ENCODE assay signal across 18 cellular contexts in genomic region chr6:169098136-169098535, GRCh38.
DNase-seq lines count a peak whose midpoint lies in the region; ATAC-seq, FAIRE-seq and TF ChIP-seq lines count a peak whose summit lies in the region.
"Had no signal": no experiment of that assay in that cellular context is flagged by ENCODE, and none has a peak within 500 bp of the region (broad histone marks: within the 10 kb centered on the region; RNA-seq: fewer than 3 reads in every experiment).

No MANE protein-coding gene starts in this region.

- no peak for ATAC-seq in left lobe of liver

- BruUV-seq in PC-9 (replicated peaks; lab: Mats Ljungman, UMichigan), result no TSS peak

- no peak overlapping the region for H3K27ac ChIP-seq in PC-9
- H3K27ac ChIP-seq: C4-2B, SK-N-MC had no signal

- peak; percentile 99 for FAIRE-seq in G401.6 (lab: Jason Lieb, UNC)
- FAIRE-seq: D721Med had no signal

- peak overlapping the region; percentile 74 for H3K9ac ChIP-seq in skeletal muscle satellite cell (ENCODE audit: low read depth, low read length)

- H3K36me3 ChIP-seq in skeletal muscle satellite cell (ENCODE audit: insufficient read depth, low read length), result no peaks in the 10 kb centered on the region
- H3K36me3 ChIP-seq in PC-9 (ENCODE audit: low read depth), result no peaks in the 10 kb centered on the region

- H4K20me1 ChIP-seq in PC-9 (ENCODE audit: insufficient read depth), result no peaks in the 10 kb centered on the region

- H3K4me2 ChIP-seq in skeletal muscle satellite cell (ENCODE audit: low read length) (peak overlapping the region; percentile 67), PC-9 (no peak overlapping the region)
- H3K4me2 ChIP-seq: GM23338 had no signal

- TF ChIP-seq CTCF in fibroblast of the aortic adventitia (IDR thresholded peaks at IDR 0.05; ENCODE audit: insufficient read depth, low read length), result no peak
- TF ChIP-seq CTCF in PC-9 (conservative IDR thresholded peaks at IDR 0.05), result no peak

- H3K27me3 ChIP-seq in skeletal muscle satellite cell (ENCODE audit: control insufficient read depth, insufficient read depth, low read length) (no peaks in the 10 kb centered on the region), PC-9 (ENCODE audit: insufficient read depth, low read depth) (peaks cover 13% of the 10 kb centered on the region; the same call in 1 of the 2 replicates)

- intact Hi-C loops in PC-9 (cut with micrococcal nuclease; ENCODE audit: unreplicated experiment), result no loop called here

- no peaks in the 10 kb centered on the region for H3K9me2 ChIP-seq in PC-9 (ENCODE audit: insufficient read depth)

- H3F3A ChIP-seq in PC-9 (ENCODE audit: insufficient read depth, low read depth), result no peaks in the 10 kb centered on the region

- CTCF ChIA-PET in PC-9 (lab: Charles Lee), result no interaction called here

- POLR2A ChIA-PET in PC-9 (lab: Charles Lee; ENCODE audit: unreplicated experiment), result no interaction called here

- H3K4me1 ChIP-seq in skeletal muscle satellite cell (ENCODE audit: control insufficient read depth, insufficient read depth, low read length) (peaks cover 54% of the 10 kb centered on the region), PC-9 (replicated peaks; ENCODE audit: insufficient read depth) (no peaks in the 10 kb centered on the region)

- no peak overlapping the region for H2AFZ ChIP-seq in PC-9

- H3K4me3 ChIP-seq in fibroblast of the aortic adventitia (ENCODE audit: low read depth, low read length), result no peak overlapping the region
- H3K4me3 ChIP-seq in skeletal muscle satellite cell (ENCODE audit: low read length), result no peak overlapping the region
- H3K4me3 ChIP-seq in PC-9, result no peak overlapping the region
- H3K4me3 ChIP-seq: GM23338, SK-N-MC had no signal

- DNase-seq in amniotic epithelial cell (ENCODE audit: low read depth) (peak; percentile 17), fibroblast of the aortic adventitia (ENCODE audit: low read depth) (peak; percentile 39), EL (no peak), left lobe of liver (ENCODE audit: low spot score) (no peak), PC-9 (no peak)
- DNase-seq: ACHN, AML-193, KBM-7, NCI-H1105 treated with DMSO at 0.1 percent for 48 hours, NCI-H1694, NCI-H2081 treated with DMSO at 0.1 percent for 48 hours, NCI-H446 treated with DMSO at 0.1 percent for 48 hours had no signal

- no peaks in the 10 kb centered on the region for H3K9me3 ChIP-seq in skeletal muscle satellite cell (replicated peaks; ENCODE audit: low read length)
- no peaks in the 10 kb centered on the region for H3K9me3 ChIP-seq in PC-9 (ENCODE audit: insufficient read depth, low read depth)

- no peaks in the 10 kb centered on the region for H3K79me2 ChIP-seq in PC-9 (ENCODE audit: low read depth)

Comparison
In these comparisons a context has a peak if more than half of its experiments do, and no peak if none do; other contexts are left out.
1. DNase-seq: peak in amniotic epithelial cell (single experiment) and fibroblast of the aortic adventitia (single experiment); none in EL (single experiment), left lobe of liver (single experiment) and PC-9 (0 of 2).